In genomic region chr6:142374965-142375733, GRCh38 we compare ENCODE assay signal across 1 cellular context.
A peak's percentile ranks its signal among the peaks of the same experiment; 100 is the strongest.
TF ChIP-seq lines count a peak whose summit lies in the region.

No MANE protein-coding gene starts in this region.

TF ChIP-seq in HepG2, 621 proteins besides CTCF, POLR2A, EP300 and RAD21 (continued from another document and continues in another):
- TF ChIP-seq CSRNP2 (CRISPR knock-in tag; conservative IDR thresholded peaks at IDR 0.05; ENCODE audit: low read depth) (no peak), DZIP1 (CRISPR knock-in tag; IDR thresholded peaks at IDR 0.05) (no peak), ZFP41 (CRISPR knock-in tag; IDR thresholded peaks at IDR 0.05; ENCODE audit: borderline replicate concordance) (no peak), ZNF674 (CRISPR knock-in tag; IDR thresholded peaks at IDR 0.05; ENCODE audit: low read depth) (no peak), ZNF780A (CRISPR knock-in tag; IDR thresholded peaks at IDR 0.05) (no peak), ZNF557 (CRISPR knock-in tag; IDR thresholded peaks at IDR 0.05) (no peak), RARG (CRISPR knock-in tag; IDR thresholded peaks at IDR 0.05; ENCODE audit: low read depth) (no peak), ZNF788 (CRISPR knock-in tag; IDR thresholded peaks at IDR 0.05; ENCODE audit: borderline replicate concordance) (no peak), SRF (IDR thresholded peaks at IDR 0.05; ENCODE audit: low read depth, low read length) (peak; percentile 40; the same call in 1 of the 2 replicates), GATAD1 (CRISPR knock-in tag; IDR thresholded peaks at IDR 0.05) (peak; percentile 77), HNRNPUL1 (IDR thresholded peaks at IDR 0.05; ENCODE audit: low read depth, low read length) (peak; percentile 93), ESRRA (CRISPR knock-in tag; IDR thresholded peaks at IDR 0.05; ENCODE audit: low read depth) (no peak), TBX2 (CRISPR knock-in tag; IDR thresholded peaks at IDR 0.05; ENCODE audit: borderline replicate concordance) (peak; percentile 86), ZNF609 (CRISPR knock-in tag; IDR thresholded peaks at IDR 0.05; ENCODE audit: borderline replicate concordance) (peak; percentile 99), NR2F6 (IDR thresholded peaks at IDR 0.05) (peak; percentile 97), NR2F6 (CRISPR knock-in tag; IDR thresholded peaks at IDR 0.05) (peak; percentile 95), YY1 (IDR thresholded peaks at IDR 0.05; ENCODE audit: insufficient read depth, insufficient replicate concordance, low read depth, low read length) (peak; percentile 31), CC2D1A (CRISPR knock-in tag; IDR thresholded peaks at IDR 0.05) (0 out of 2 replicates have a peak, but pooled peaks have one; percentile 82), CAMTA2 (CRISPR knock-in tag; IDR thresholded peaks at IDR 0.05; ENCODE audit: borderline replicate concordance) (no peak), KLF13 (CRISPR knock-in tag; IDR thresholded peaks at IDR 0.05) (no peak), ZMYM3 (CRISPR knock-in tag; IDR thresholded peaks at IDR 0.05) (no peak), ZNF543 (CRISPR knock-in tag; IDR thresholded peaks at IDR 0.05) (0 out of 2 replicates have a peak, but pooled peaks have one; percentile 33), KMT2A (CRISPR knock-in tag; IDR thresholded peaks at IDR 0.05) (peak; percentile 62; the same call in 1 of the 2 replicates), ZNF253 (CRISPR knock-in tag; IDR thresholded peaks at IDR 0.05; ENCODE audit: borderline replicate concordance) (no peak), ZNF512 (CRISPR knock-in tag; IDR thresholded peaks at IDR 0.05) (no peak), ONECUT2 (CRISPR knock-in tag; IDR thresholded peaks at IDR 0.05) (peak; percentile 48; the same call in 1 of the 2 replicates), ZNF205 (CRISPR knock-in tag; IDR thresholded peaks at IDR 0.05) (peak; percentile 79; the same call in 1 of the 2 replicates), ZNF292 (CRISPR knock-in tag; IDR thresholded peaks at IDR 0.05; ENCODE audit: borderline replicate concordance, low read depth) (peak; percentile 41; the same call in 1 of the 2 replicates), ZNF580 (CRISPR knock-in tag; IDR thresholded peaks at IDR 0.05; ENCODE audit: borderline replicate concordance, low read depth) (0 out of 2 replicates have a peak, but pooled peaks have one; percentile 67), ZFP91 (CRISPR knock-in tag; IDR thresholded peaks at IDR 0.05; ENCODE audit: borderline replicate concordance) (no peak), ZNF552 (CRISPR knock-in tag; IDR thresholded peaks at IDR 0.05; ENCODE audit: borderline replicate concordance) (no peak), NFYB (CRISPR knock-in tag; IDR thresholded peaks at IDR 0.05) (no peak), POGK (CRISPR knock-in tag; conservative IDR thresholded peaks at IDR 0.05) (peak; percentile 62; the same call in 1 of the 2 replicates), HNF1A (IDR thresholded peaks at IDR 0.05; ENCODE audit: low read depth) (peak; percentile 100), HNF1A (CRISPR knock-in tag; IDR thresholded peaks at IDR 0.05; ENCODE audit: borderline replicate concordance) (peak; percentile 100), ZNF644 (CRISPR knock-in tag; IDR thresholded peaks at IDR 0.05; ENCODE audit: low read depth) (peak; percentile 33; the same call in 1 of the 2 replicates), HIVEP1 (CRISPR knock-in tag; IDR thresholded peaks at IDR 0.05) (no peak), SMC3 (IDR thresholded peaks at IDR 0.05; ENCODE audit: low read length) (peak; percentile 8; the same call in 1 of the 2 replicates), MEIS2 (CRISPR knock-in tag; IDR thresholded peaks at IDR 0.05) (peak; percentile 80), ZNF451 (CRISPR knock-in tag; IDR thresholded peaks at IDR 0.05) (no peak), CERS6 (CRISPR knock-in tag; IDR thresholded peaks at IDR 0.05) (no peak), ELF4 (CRISPR knock-in tag; IDR thresholded peaks at IDR 0.05; ENCODE audit: borderline replicate concordance) (peak; percentile 70)
